Comparison of ENCODE assay signal across 8 cellular contexts in genomic region chr6:21885532-21886089, GRCh38.
A peak's percentile ranks its signal among the peaks of the same experiment; 100 is the strongest.
DNase-seq lines count a peak whose midpoint lies in the region; ATAC-seq and TF ChIP-seq lines count a peak whose summit lies in the region.

No MANE protein-coding gene starts in this region.

- no peak overlapping the region for H3K9ac ChIP-seq in subcutaneous abdominal adipose tissue (ENCODE audit: low read length in 5 of 5)

- H3K9me3 ChIP-seq in subcutaneous abdominal adipose tissue (ENCODE audit: control insufficient read depth in 5 of 5, low read length in 5 of 5): no peaks in the 10 kb centered on the region

- H3K36me3 Mint-ChIP-seq in MCF 10A (ENCODE audit: insufficient read depth, unreplicated experiment): no peaks in the 10 kb centered on the region
- no peaks in the 10 kb centered on the region for H3K36me3 Mint-ChIP-seq in activated CD4-positive, alpha-beta T cell treated with anti-CD3 and anti-CD28 coated beads for 36 hours (ENCODE audit: low read depth)

- peaks cover 3 to 28% (median 21%) of the 10 kb centered on the region in 5 donors for H3K4me1 ChIP-seq in subcutaneous abdominal adipose tissue (ENCODE audit: control insufficient read depth in 5 of 5, insufficient read depth in 5 of 5, low read length in 5 of 5)

- peaks cover 3% of the 10 kb centered on the region for H3K9me3 Mint-ChIP-seq in MCF 10A (ENCODE audit: unreplicated experiment)
- peaks cover 8% of the 10 kb centered on the region for H3K9me3 Mint-ChIP-seq in activated CD4-positive, alpha-beta T cell treated with anti-CD3 and anti-CD28 coated beads for 36 hours (ENCODE audit: low read depth)

- no peak overlapping the region for H3K27ac Mint-ChIP-seq in MCF 10A (ENCODE audit: low read depth, unreplicated experiment)
- no peak overlapping the region for H3K27ac Mint-ChIP-seq in activated CD4-positive, alpha-beta T cell treated with anti-CD3 and anti-CD28 coated beads for 36 hours

- TF ChIP-seq CTCF in MCF 10A (IDR thresholded peaks at IDR 0.05; ENCODE audit: unreplicated experiment): no peak

- DNase-seq in HK-2 (ENCODE audit: unreplicated experiment) (peak; percentile 76), MCF 10A (ENCODE audit: unreplicated experiment) (peak; percentile 71), islet precursor cell (peak; percentile 97), NCI-H1105 (lab: John Stamatoyannopoulos, UW) (no peak), left colon (no peak)
- no peak for DNase-seq in activated CD4-positive, alpha-beta T cell treated with anti-CD3 and anti-CD28 coated beads for 36 hours

- peaks cover 8% of the 10 kb centered on the region for H3K4me1 Mint-ChIP-seq in MCF 10A (ENCODE audit: insufficient read depth, unreplicated experiment)
- peaks cover 16% of the 10 kb centered on the region for H3K4me1 Mint-ChIP-seq in activated CD4-positive, alpha-beta T cell treated with anti-CD3 and anti-CD28 coated beads for 36 hours

- H3K36me3 ChIP-seq in subcutaneous abdominal adipose tissue (ENCODE audit: control insufficient read depth in 5 of 5, insufficient read depth in 5 of 5, low read length in 5 of 5): no peaks in the 10 kb centered on the region

- intact Hi-C loops in MCF 10A (cut with micrococcal nuclease): loop anchor here (2.0 kb wide), 1 partner anchor 29 kb away; no protein-coding TSS in a partner anchor
- intact Hi-C loops in activated CD4-positive, alpha-beta T cell treated with anti-CD3 and anti-CD28 coated beads for 36 hours (cut with DNase I, micrococcal nuclease): no loop called here
- intact Hi-C loops in left colon (cut with DNase I, micrococcal nuclease): no loop called here

- peak overlapping the region in 2 of 5 donors; percentile 6 to 36 for H3K4me3 ChIP-seq in subcutaneous abdominal adipose tissue (ENCODE audit: low read depth in 1 of 5, low read length in 5 of 5)

- H3K27me3 ChIP-seq in subcutaneous abdominal adipose tissue (ENCODE audit: control insufficient read depth in 5 of 5, insufficient read depth in 4 of 5, low read length in 5 of 5): no peaks in the 10 kb centered on the region

- H3K27me3 Mint-ChIP-seq in MCF 10A (ENCODE audit: insufficient read depth, unreplicated experiment): no peaks in the 10 kb centered on the region
- H3K27me3 Mint-ChIP-seq in activated CD4-positive, alpha-beta T cell treated with anti-CD3 and anti-CD28 coated beads for 36 hours: no peaks in the 10 kb centered on the region

- H3K4me3 Mint-ChIP-seq in MCF 10A (ENCODE audit: unreplicated experiment): no peak overlapping the region
- H3K4me3 Mint-ChIP-seq in activated CD4-positive, alpha-beta T cell treated with anti-CD3 and anti-CD28 coated beads for 36 hours: no peak overlapping the region

- CTCF ChIA-PET in MCF 10A (lab: Yijun Ruan, JAX): interaction anchor here (0.6 kb wide), 2 partner anchors 16 to 946 kb away, joined by 3 read pairs; no protein-coding TSS in a partner anchor
- CTCF ChIA-PET in activated CD4-positive, alpha-beta T cell treated with anti-CD3 and anti-CD28 coated beads for 36 hours (lab: Charles Lee): no interaction called here

- peak overlapping the region; percentile 88 for H3K27ac ChIP-seq in subcutaneous abdominal adipose tissue (ENCODE audit: low read depth, low read length)

- POLR2A ChIA-PET in MCF 10A (lab: Yijun Ruan, JAX): interaction anchor here (0.7 to 3.0 kb wide), 14 partner anchors 13 to 291 kb away, joined by 3 to 17 read pairs (median 5); partner anchors contain the start of gene SOX4
- POLR2A ChIA-PET in activated CD4-positive, alpha-beta T cell treated with anti-CD3 and anti-CD28 coated beads for 36 hours (lab: Charles Lee): no interaction called here

- no peak for ATAC-seq in activated CD4-positive, alpha-beta T cell treated with anti-CD3 and anti-CD28 coated beads for 36 hours
- ATAC-seq in left colon (no peak), HG03520 (IDR thresholded peaks at IDR 0.05; ENCODE audit: unreplicated experiment) (no peak)

- no TSS peak for BruUV-seq in MCF 10A (replicated peaks; lab: Mats Ljungman, UMichigan)

Comparison
In these comparisons a context has a peak if more than half of its experiments do, and no peak if none do; other contexts are left out.
1. DNase-seq: peak in HK-2 (single experiment), MCF 10A (single experiment) and islet precursor cell (single experiment); none in activated CD4-positive, alpha-beta T cell treated with anti-CD3 and anti-CD28 coated beads for 36 hours (single experiment), NCI-H1105 (single experiment) and left colon (0 of 2).